In genomic region chr1:100941580-100942216, GRCh38 we compare ENCODE assay signal across 20 cellular contexts. TPM values are rescaled to one million over a fixed set of nuclear protein-coding genes. Genes with fewer than 3 reads are reported as not detected.
DNase-seq lines count a peak whose midpoint lies in the region; ATAC-seq, FAIRE-seq and TF ChIP-seq lines count a peak whose summit lies in the region.
"Had no signal": no experiment of that assay in that cellular context is flagged by ENCODE, and none has a peak within 500 bp of the region (broad histone marks: within the 10 kb centered on the region; RNA-seq: fewer than 3 reads in every experiment).

No MANE protein-coding gene starts in this region.

- ATAC-seq in GM19463 (IDR thresholded peaks at IDR 0.05; ENCODE audit: unreplicated experiment) = peak; percentile 12
- ATAC-seq in pancreas = no peak
- ATAC-seq: upper lobe of right lung, WTC11 had no signal

- H3K27ac ChIP-seq in pancreas = no peak overlapping the region
- H3K27ac ChIP-seq: C4-2B, hepatocyte, upper lobe of right lung had no signal

- H3K36me3 Mint-ChIP-seq in activated CD4-positive, alpha-beta T cell treated with anti-CD3 and anti-CD28 coated beads, Interleukin-2, amount 10 ng/mL, durations not matched to agents 24 days and 14 days (ENCODE audit: low read depth) = peaks cover 81% of the 10 kb centered on the region
- H3K36me3 Mint-ChIP-seq in activated naive CD8-positive, alpha-beta T cell = peaks cover 69% of the 10 kb centered on the region
- peaks cover 87% of the 10 kb centered on the region for H3K36me3 Mint-ChIP-seq in nephron progenitor cell (ENCODE audit: low read depth)

- H3K27ac Mint-ChIP-seq in activated CD4-positive, alpha-beta T cell treated with anti-CD3 and anti-CD28 coated beads, Interleukin-2, amount 10 ng/mL, durations not matched to agents 24 days and 14 days = peak overlapping the region; percentile 98
- peak overlapping the region; percentile 87 for H3K27ac Mint-ChIP-seq in activated naive CD8-positive, alpha-beta T cell
- H3K27ac Mint-ChIP-seq in nephron progenitor cell = peak overlapping the region; percentile 84
- H3K27ac Mint-ChIP-seq: WTC11 had no signal

- H3K9me3 Mint-ChIP-seq in activated CD4-positive, alpha-beta T cell treated with anti-CD3 and anti-CD28 coated beads, Interleukin-2, amount 10 ng/mL, durations not matched to agents 24 days and 14 days = peaks cover 30% of the 10 kb centered on the region
- H3K9me3 Mint-ChIP-seq in activated naive CD8-positive, alpha-beta T cell (ENCODE audit: low read depth) = peaks cover 11% of the 10 kb centered on the region
- H3K9me3 Mint-ChIP-seq in nephron progenitor cell = peaks cover 32% of the 10 kb centered on the region

- no peaks in the 10 kb centered on the region for H3K36me3 ChIP-seq in pancreas

- H3K4me3 ChIP-seq in pancreas = no peak overlapping the region
- H3K4me3 ChIP-seq: hepatocyte, upper lobe of right lung had no signal

- H3K27me3 Mint-ChIP-seq in activated CD4-positive, alpha-beta T cell treated with anti-CD3 and anti-CD28 coated beads, Interleukin-2, amount 10 ng/mL, durations not matched to agents 24 days and 14 days = peaks cover 2% of the 10 kb centered on the region
- H3K27me3 Mint-ChIP-seq in activated naive CD8-positive, alpha-beta T cell = no peaks in the 10 kb centered on the region
- H3K27me3 Mint-ChIP-seq in nephron progenitor cell (ENCODE audit: low read depth, poor library complexity) = no peaks in the 10 kb centered on the region

- TF ChIP-seq CTCF in nephron progenitor cell (IDR thresholded peaks at IDR 0.05) (no peak), pancreas (IDR thresholded peaks at IDR 0.05) (no peak)

- H3K4me3 Mint-ChIP-seq in activated CD4-positive, alpha-beta T cell treated with anti-CD3 and anti-CD28 coated beads, Interleukin-2, amount 10 ng/mL, durations not matched to agents 24 days and 14 days = peak overlapping the region; percentile 67
- peak overlapping the region; percentile 68 for H3K4me3 Mint-ChIP-seq in activated naive CD8-positive, alpha-beta T cell
- no peak overlapping the region for H3K4me3 Mint-ChIP-seq in nephron progenitor cell
- H3K4me3 Mint-ChIP-seq: WTC11 had no signal

- WGBS in pancreas, 2 donors = 95 to 97% methylated on average over 9 of the region's 9 CpGs

- no peaks in the 10 kb centered on the region for H3K9me3 ChIP-seq in pancreas
- H3K9me3 ChIP-seq: upper lobe of right lung had no signal

- no peak for FAIRE-seq in pancreas (lab: Jason Lieb, UNC)
- FAIRE-seq: A204.1, endothelial cell of umbilical vein, H1, islet of Langerhans had no signal

- no peak for DNase-seq in activated CD4-positive, alpha-beta T cell treated with anti-CD3 and anti-CD28 coated beads, Interleukin-2, amount 10 ng/mL, durations not matched to agents 24 days and 14 days
- no peak for DNase-seq in activated CD4-positive, alpha-beta T cell treated with anti-CD3 and anti-CD28 coated beads, Interleukin-2, amount 50 U/mL, for 1 hour
- DNase-seq in nephron progenitor cell (no peak), pancreas (no peak), occipital lobe (lab: John Stamatoyannopoulos, UW) (no peak), kidney glomerular epithelial cell (lab: John Stamatoyannopoulos, UW) (no peak)
- DNase-seq: GF-D8, NCI-H1105 treated with DMSO at 0.1 percent for 48 hours, NCI-H526 treated with DMSO at 0.1 percent for 48 hours, SHP77, upper lobe of right lung had no signal

- H3K4me1 Mint-ChIP-seq in activated CD4-positive, alpha-beta T cell treated with anti-CD3 and anti-CD28 coated beads, Interleukin-2, amount 10 ng/mL, durations not matched to agents 24 days and 14 days = peaks cover 34% of the 10 kb centered on the region
- H3K4me1 Mint-ChIP-seq in activated naive CD8-positive, alpha-beta T cell (ENCODE audit: low read depth) = peaks cover 47% of the 10 kb centered on the region
- no peaks in the 10 kb centered on the region for H3K4me1 Mint-ChIP-seq in nephron progenitor cell

- H3K27me3 ChIP-seq in pancreas = no peaks in the 10 kb centered on the region
- H3K27me3 ChIP-seq: hepatocyte, upper lobe of right lung had no signal

- peaks cover 0 to 3% (median 0%) of the 10 kb centered on the region in 3 donors for H3K4me1 ChIP-seq in pancreas
- H3K4me1 ChIP-seq: upper lobe of right lung had no signal

- intact Hi-C loops in activated CD4-positive, alpha-beta T cell treated with anti-CD3 and anti-CD28 coated beads, Interleukin-2, amount 10 ng/mL, durations not matched to agents 24 days and 14 days (cut with micrococcal nuclease) = loop anchor here (1.0 kb wide), 3 partner anchors 65 to 350 kb away; no protein-coding TSS in a partner anchor
- intact Hi-C loops in pancreas (cut with DNase I) = no loop called here

RNA-seq across cellular contexts. Expression of gene SLC30A7, which starts 45.8 kb away (rescaled TPM):
- 40.8 and 41.0 TPM in 2 replicates for total RNA-seq in activated CD4-positive, alpha-beta T cell treated with anti-CD3 and anti-CD28 coated beads, Interleukin-2, amount 10 ng/mL, durations not matched to agents 24 days and 14 days
- 10 to 100 TPM; 10.4 to 21.4 (median 14.4) TPM for total RNA-seq in pancreas
- polyA plus RNA-seq in pancreas = 1 to 10 TPM; 2.5 to 4.9 TPM
- 42.1 TPM for total RNA-seq in occipital lobe

RNA-seq across cellular contexts. Expression of gene EXTL2, which starts 47.1 kb away (rescaled TPM):
- total RNA-seq in activated CD4-positive, alpha-beta T cell treated with anti-CD3 and anti-CD28 coated beads, Interleukin-2, amount 10 ng/mL, durations not matched to agents 24 days and 14 days = 2.7 and 2.9 TPM in 2 replicates
- total RNA-seq in pancreas (1 to 10 TPM; 3.6 to 6.9 (median 5.8) TPM), occipital lobe (34.5 TPM)
- polyA plus RNA-seq in pancreas = 1 to 10 TPM; 6.5 to 8.8 TPM
